ENCODE assay signal across 1 cellular context in genomic region chr2:45438872-45439665, GRCh38.
TF ChIP-seq lines count a peak whose summit lies in the region.

No MANE protein-coding gene starts in this region.

TF ChIP-seq in K562, 482 proteins besides CTCF, POLR2A, EP300 and RAD21 (continued from another document):
- TF ChIP-seq FOXO4 (CRISPR knock-in tag; IDR thresholded peaks at IDR 0.05) (no peak), SMARCE1 (IDR thresholded peaks at IDR 0.05) (peak; percentile 78), STAT5A (IDR thresholded peaks at IDR 0.05; ENCODE audit: borderline replicate concordance, low read length) (no peak), ZKSCAN1 (IDR thresholded peaks at IDR 0.05; ENCODE audit: low read depth, low read length) (no peak), PBX2 (CRISPR knock-in tag; IDR thresholded peaks at IDR 0.05; ENCODE audit: low read depth) (no peak), PBX2 (tag; conservative IDR thresholded peaks at IDR 0.05; ENCODE audit: low read depth) (peak; percentile 73), CBFA2T3 (IDR thresholded peaks at IDR 0.05) (peak; percentile 92), THRB (CRISPR knock-in tag; conservative IDR thresholded peaks at IDR 0.05) (no peak), ZBTB8A (IDR thresholded peaks at IDR 0.05; ENCODE audit: partially characterized antibody) (no peak), MTA2 (IDR thresholded peaks at IDR 0.05; ENCODE audit: low read depth) (peak; percentile 76), MLLT1 (IDR thresholded peaks at IDR 0.05) (peak in 1 of 2 experiments; percentile 59; a peak in 1 of 4 replicates)
